Comparison of ENCODE assay signal across 21 cellular contexts in genomic region chr16:66653581-66654350, GRCh38. TPM values are rescaled to one million over a fixed set of nuclear protein-coding genes. Genes with fewer than 3 reads are reported as not detected.
DNase-seq lines count a peak whose midpoint lies in the region; ATAC-seq and TF ChIP-seq lines count a peak whose summit lies in the region.
"Had no signal": no experiment of that assay in that cellular context is flagged by ENCODE, and none has a peak within 500 bp of the region (broad histone marks: within the 10 kb centered on the region; RNA-seq: fewer than 3 reads in every experiment).

No MANE protein-coding gene starts in this region.

- in situ Hi-C loops in GM23248 (cut with MboI): no loop called here

- no peak overlapping the region for H3K4me2 ChIP-seq in GM23248 (ENCODE audit: unreplicated experiment)

- TF ChIP-seq EP300 in upper lobe of left lung (IDR thresholded peaks at IDR 0.05): no peak

- H3K9me2 ChIP-seq in GM23248 (ENCODE audit: insufficient read depth): no peaks in the 10 kb centered on the region

- no peaks in the 10 kb centered on the region for H3K36me3 ChIP-seq in GM23248 (ENCODE audit: low read depth)
- no peaks in the 10 kb centered on the region for H3K36me3 ChIP-seq in neutrophil
- no peaks in the 10 kb centered on the region for H3K36me3 ChIP-seq in upper lobe of left lung
- H3K36me3 ChIP-seq: left ventricle myocardium inferior had no signal

- ATAC-seq in HG03460 (IDR thresholded peaks at IDR 0.05; ENCODE audit: unreplicated experiment) (no peak), sciatic nerve (no peak), upper lobe of left lung (ENCODE audit: low FRiP score in 2 of 2) (no peak)
- ATAC-seq: esophagus mucosa had no signal

- H3K79me2 ChIP-seq in GM23248 (ENCODE audit: insufficient read depth): peaks cover 39% of the 10 kb centered on the region

- no peak overlapping the region for H3K9ac ChIP-seq in GM23248

- H4K20me1 ChIP-seq in GM23248 (ENCODE audit: insufficient read depth): no peaks in the 10 kb centered on the region

- TF ChIP-seq POLR2A in NB4 (IDR thresholded peaks at IDR 0.05; ENCODE audit: extremely low read depth, insufficient read length): no peak
- TF ChIP-seq POLR2A in upper lobe of left lung (IDR thresholded peaks at IDR 0.05): no peak

- H3K4me3 ChIP-seq in GM23248 (no peak overlapping the region), NB4 (ENCODE audit: low read depth, low read length) (no peak overlapping the region), neutrophil (ENCODE audit: low read depth in 1 of 2, low read length in 1 of 2) (peak overlapping the region in 1 of 2 experiments; percentile 11), upper lobe of left lung (no peak overlapping the region)
- H3K4me3 ChIP-seq: left ventricle myocardium inferior had no signal

- H3K9me3 ChIP-seq in GM23248 (ENCODE audit: low read depth) (no peaks in the 10 kb centered on the region), neutrophil (no peaks in the 10 kb centered on the region), upper lobe of left lung (no peaks in the 10 kb centered on the region)
- H3K9me3 ChIP-seq: left ventricle myocardium inferior had no signal

- no peak overlapping the region for H2AFZ ChIP-seq in GM23248

- peaks cover 12% of the 10 kb centered on the region for H3K4me1 ChIP-seq in GM23248 (ENCODE audit: insufficient read depth)
- H3K4me1 ChIP-seq in neutrophil (ENCODE audit: control insufficient read depth in 1 of 2, insufficient read depth in 1 of 2, low read depth in 1 of 2, low read length in 1 of 2): peaks cover 43 to 46% of the 10 kb centered on the region in 2 experiments
- H3K4me1 ChIP-seq in upper lobe of left lung: peaks cover 3 to 28% (median 18%) of the 10 kb centered on the region in 4 donors

- TF ChIP-seq CTCF in NB4 (IDR thresholded peaks at IDR 0.05; ENCODE audit: low read depth, low read length): no peak
- no peak for TF ChIP-seq CTCF in neutrophil (IDR thresholded peaks at IDR 0.05)
- TF ChIP-seq CTCF in upper lobe of left lung (IDR thresholded peaks at IDR 0.05): no peak

- WGBS in GM23248 (ENCODE audit: low coverage in 1 of 2, low lambda C conversion rate in 2 of 2, missing lambda C conversion rate in 2 of 2), 2 experiments: 91 to 92% methylated on average over 6 of the region's 6 CpGs
- 87 to 94% methylated on average over 6 of the region's 6 CpGs for WGBS in upper lobe of left lung, 2 donors

- peaks cover 7% of the 10 kb centered on the region for H3F3A ChIP-seq in GM23248 (ENCODE audit: insufficient read depth)

- intact Hi-C loops in sciatic nerve (cut with DNase I): no loop called here

- H3K27me3 ChIP-seq in GM23248 (replicated peaks; ENCODE audit: insufficient read depth) (no peaks in the 10 kb centered on the region), neutrophil (no peaks in the 10 kb centered on the region), upper lobe of left lung (no peaks in the 10 kb centered on the region)

- H3K27ac ChIP-seq in GM23248 (no peak overlapping the region), neutrophil (peak overlapping the region; percentile 80), upper lobe of left lung (no peak overlapping the region)
- H3K27ac ChIP-seq: left ventricle myocardium inferior had no signal

- DNase-seq in GM23248 (peak; percentile 30), NB4 (ENCODE audit: low read depth) (peak; percentile 62), fibroblast of gingiva (ENCODE audit: low read depth) (peak; percentile 34), NCI-H2029 (lab: John Stamatoyannopoulos, UW) (no peak), sciatic nerve (ENCODE audit: low spot score) (no peak), upper lobe of left lung (no peak)
- DNase-seq: activated CD4-positive, alpha-beta memory T cell treated with anti-CD3 and anti-CD28 coated beads, Interleukin-2, amount 10 ng/mL, durations not matched to agents 7 days and 5 days; activated naive CD4-positive, alpha-beta T cell treated with anti-CD3 and anti-CD28 coated beads for 36 hours; activated T-cell treated with anti-CD3 and anti-CD28 coated beads, Interleukin-2, amount 50 U/mL, for 24 hours; aorta; cerebellar nuclear complex; DND-41; glutamatergic neuron; HFFc6; left ventricle myocardium inferior; NCI-H1930; NCI-H345; T1000 had no signal

RNA-seq across cellular contexts. Expression of gene CMTM4, which starts 42.8 kb away (rescaled TPM):
- total RNA-seq in GM23248 (2014; rRNA removed; shearing (Covaris generic)): 19.5 and 21.1 TPM in 2 replicates
- 3.2 and 3.5 TPM in 2 replicates for polyA plus RNA-seq in GM23248 (2016; fragmentation: Nextera tagmentation; extraction: Ambion mirVana)
- total RNA-seq in sciatic nerve (17.8 TPM), upper lobe of left lung (10 to 100 TPM; 35.6 to 82.1 (median 55.1) TPM)

RNA-seq across cellular contexts. Expression of gene CMTM3, which starts 49.3 kb away (rescaled TPM):
- 21.9 and 32.6 TPM in 2 replicates for total RNA-seq in GM23248 (2014; rRNA removed; shearing (Covaris generic))
- 43.9 and 47.0 TPM in 2 replicates for polyA plus RNA-seq in GM23248 (2016; fragmentation: Nextera tagmentation; extraction: Ambion mirVana)
- 44.5 TPM for total RNA-seq in sciatic nerve
- 10 to 100 TPM in 5 of 6 donors, 1 to 10 TPM in 1; 4.2 to 52.1 (median 23.6) TPM for total RNA-seq in upper lobe of left lung

Comparison
In these comparisons a context has a peak if more than half of its experiments do, and no peak if none do; other contexts are left out.
1. DNase-seq: peak in GM23248 (single experiment), NB4 (single experiment) and fibroblast of gingiva (single experiment); none in NCI-H2029 (single experiment), sciatic nerve (single experiment) and upper lobe of left lung (0 of 2).